Comparison of ENCODE assay signal across 35 cellular contexts in genomic region chr6:73901311-73901710, GRCh38.
"Had no signal": no experiment of that assay in that cellular context is flagged by ENCODE, and none has a peak within 500 bp of the region (broad histone marks: within the 10 kb centered on the region; RNA-seq: fewer than 3 reads in every experiment).

No MANE protein-coding gene starts in this region.

- H3K4me3 ChIP-seq: MG63 had no signal

- H3K4me2 ChIP-seq: KMS-11 had no signal

- H3K27ac ChIP-seq: KMS-11 had no signal

- H3K27me3 ChIP-seq: MG63 had no signal

- DNase-seq: Karpas-422, Kasumi-1, KG1, MG63, MM.1S, MV-4-11, NCI-H1048, NCI-H1092, NCI-H1092 treated with DMSO at 0.1 percent for 48 hours, NCI-H1105, NCI-H1105 treated with DMSO at 0.1 percent for 48 hours, NCI-H1417, NCI-H1417 treated with DMSO at 0.1 percent for 48 hours, NCI-H1436, NCI-H1436 treated with DMSO at 0.1 percent for 48 hours, NCI-H146, NCI-H1694, NCI-H1694 treated with DMSO at 0.1 percent for 48 hours, NCI-H187, NCI-H187 treated with DMSO at 0.1 percent for 48 hours, NCI-H1930, NCI-H2029, NCI-H2029 treated with DMSO at 0.1 percent for 48 hours, NCI-H2081, NCI-H2081 treated with DMSO at 0.1 percent for 48 hours, NCI-H2171, NCI-H2171 treated with DMSO at 0.1 percent for 48 hours, NCI-H2227 treated with DMSO at 0.1 percent for 48 hours, NCI-H226, NCI-H345, NCI-H446, NCI-H446 treated with DMSO at 0.1 percent for 48 hours, NCI-H510A, NCI-H510A treated with DMSO at 0.1 percent for 48 hours had no signal

- H3K9ac ChIP-seq: KMS-11 had no signal

- H3K36me3 ChIP-seq: MG63 had no signal
